Comparison of ENCODE assay signal across 8 cellular contexts in genomic region chr16:67843343-67843765, GRCh38. TPM values are rescaled to one million over a fixed set of nuclear protein-coding genes. Genes with fewer than 3 reads are reported as not detected.
DNase-seq lines count a peak whose midpoint lies in the region; ATAC-seq and TF ChIP-seq lines count a peak whose summit lies in the region.

No MANE protein-coding gene starts in this region.

- peaks cover 38 to 47% (median 46%) of the 10 kb centered on the region in 3 donors for H3K4me1 Mint-ChIP-seq in T-cell

- no peaks in the 10 kb centered on the region for H3K36me3 Mint-ChIP-seq in T-cell

- H3K4me3 ChIP-seq in GM23248 (peak overlapping the region; percentile 76), fibroblast of villous mesenchyme (ENCODE audit: low read depth, low read length) (peak overlapping the region; percentile 99), skeletal muscle tissue (ENCODE audit: low read length in 3 of 3) (peak overlapping the region; percentile 83 to 97 (median 97))

- peak overlapping the region; percentile 94 to 97 (median 96) for H3K4me3 Mint-ChIP-seq in T-cell

- no peak for TF ChIP-seq CTCF in fibroblast of villous mesenchyme (IDR thresholded peaks at IDR 0.05; ENCODE audit: insufficient read depth, low read depth, low read length)

- H3K4me1 ChIP-seq in GM23248 (ENCODE audit: insufficient read depth) (peaks cover 42% of the 10 kb centered on the region), skeletal muscle tissue (ENCODE audit: control insufficient read depth in 3 of 3, insufficient read depth in 3 of 3, low read length in 3 of 3) (peaks cover 49 to 58% (median 53%) of the 10 kb centered on the region in 3 donors)

- WGBS in GM23248 (ENCODE audit: low coverage in 1 of 2, low lambda C conversion rate in 2 of 2, missing lambda C conversion rate in 2 of 2), 2 experiments = 0 to 4% methylated on average over 6 to 11 of the region's 11 CpGs

- H3K27me3 Mint-ChIP-seq in T-cell = no peaks in the 10 kb centered on the region

- H3K36me3 ChIP-seq in GM23248 (ENCODE audit: low read depth) = no peaks in the 10 kb centered on the region
- H3K36me3 ChIP-seq in skeletal muscle tissue (ENCODE audit: control insufficient read depth in 3 of 3, insufficient read depth in 3 of 3, low read length in 3 of 3) = peaks cover 0 to 3% (median 0%) of the 10 kb centered on the region in 3 donors

- peak overlapping the region; percentile 97; the same call in 1 of the 2 replicates for H2AFZ ChIP-seq in GM23248

- H3K9ac ChIP-seq in GM23248 = peak overlapping the region; percentile 75
- H3K9ac ChIP-seq in skeletal muscle tissue (ENCODE audit: low read depth in 1 of 3, low read length in 3 of 3) = peak overlapping the region; percentile 73 to 99 (median 95)

- POLR2A ChIA-PET in T-cell (lab: Charles Lee) = interaction anchor here in 1 of 2 donors (0.7 kb wide), 1 partner anchor 35 kb away, joined by 5 read pairs; no protein-coding TSS in a partner anchor

- peak overlapping the region; percentile 91 for H3K27ac ChIP-seq in GM23248
- H3K27ac ChIP-seq in skeletal muscle tissue (ENCODE audit: low read depth, low read length) = peak overlapping the region; percentile 95

- H3K79me2 ChIP-seq in GM23248 (ENCODE audit: insufficient read depth) = peaks cover 49% of the 10 kb centered on the region

- H3F3A ChIP-seq in GM23248 (ENCODE audit: insufficient read depth) = peaks cover 15% of the 10 kb centered on the region

- peak overlapping the region; percentile 85 for H3K4me2 ChIP-seq in GM23248 (ENCODE audit: unreplicated experiment)

- H3K9me3 ChIP-seq in GM23248 (ENCODE audit: low read depth) = no peaks in the 10 kb centered on the region
- no peaks in the 10 kb centered on the region for H3K9me3 ChIP-seq in skeletal muscle tissue (ENCODE audit: control insufficient read depth in 3 of 3, low read length in 3 of 3)

- in situ Hi-C loops in GM23248 (cut with MboI) = no loop called here

- CTCF ChIA-PET in T-cell (lab: Charles Lee) = interaction anchor here (0.6 to 1.1 kb wide), 3 partner anchors 24 to 36 kb away, joined by 3 to 4 read pairs (median 3); partner anchors contain the start of gene TSNAXIP1 (in 1 of the 2)

- no peaks in the 10 kb centered on the region for H3K9me3 Mint-ChIP-seq in T-cell

- H3K9me2 ChIP-seq in GM23248 (ENCODE audit: insufficient read depth) = no peaks in the 10 kb centered on the region

- DNase-seq in GM23248 (peak; percentile 70), T-cell (peak in 4 of 34 experiments; percentile 52 to 69 (median 56)), fibroblast of villous mesenchyme (ENCODE audit: low read depth) (no peak), NCI-H526 (lab: John Stamatoyannopoulos, UW) (no peak), NCI-H1694 (lab: John Stamatoyannopoulos, UW) (no peak), dermis blood vessel endothelial cell (no peak)
- DNase-seq in stimulated activated CD4-positive, alpha-beta T cell treated with anti-CD3 and anti-CD28 coated beads, Interleukin-4, amount 100 ng/mL, for 1 hour = no peak

- peak overlapping the region; percentile 96 to 97 for H3K27ac Mint-ChIP-seq in T-cell

- ATAC-seq in T-cell (replicated peaks in 1 of 4) = peak in 2 of 4 experiments; percentile 1 to 4

- no peaks in the 10 kb centered on the region for H3K27me3 ChIP-seq in GM23248 (replicated peaks; ENCODE audit: insufficient read depth)
- no peaks in the 10 kb centered on the region for H3K27me3 ChIP-seq in skeletal muscle tissue (ENCODE audit: control insufficient read depth in 3 of 3, insufficient read depth in 3 of 3, low read length in 3 of 3)

- no peaks in the 10 kb centered on the region for H4K20me1 ChIP-seq in GM23248 (ENCODE audit: insufficient read depth)

RNA-seq across cellular contexts. Expression of gene THAP11, which starts 1.2 kb away (rescaled TPM):
- total RNA-seq in GM23248 (2014; rRNA removed; shearing (Covaris generic)) = 27.9 and 37.9 TPM in 2 replicates
- polyA plus RNA-seq in GM23248 (2016; fragmentation: Nextera tagmentation; extraction: Ambion mirVana) = 23.4 and 23.6 TPM in 2 replicates
- total RNA-seq in T-cell (10 to 100 TPM; 37.9 to 59.9 (median 55.5) TPM), fibroblast of villous mesenchyme (24.8 and 28.9 TPM in 2 replicates), skeletal muscle tissue (35.5 TPM), dermis blood vessel endothelial cell (62.3 and 64.0 TPM in 2 replicates)

RNA-seq across cellular contexts. Expression of gene NUTF2, which starts 3.4 kb away (rescaled TPM):
- total RNA-seq in GM23248 (2014; rRNA removed; shearing (Covaris generic)) = 52.9 and 119 TPM in 2 replicates
- 268 and 280 TPM in 2 replicates for polyA plus RNA-seq in GM23248 (2016; fragmentation: Nextera tagmentation; extraction: Ambion mirVana)
- total RNA-seq in T-cell (10 to 100 TPM; 37.4 to 55.0 (median 48.3) TPM), fibroblast of villous mesenchyme (255 and 342 TPM in 2 replicates), skeletal muscle tissue (94.5 TPM), dermis blood vessel endothelial cell (176 and 260 TPM in 2 replicates)

RNA-seq across cellular contexts. Expression of gene CENPT, which starts 4.1 kb away (rescaled TPM):
- 53.4 and 59.4 TPM in 2 replicates for total RNA-seq in GM23248 (2014; rRNA removed; shearing (Covaris generic))
- polyA plus RNA-seq in GM23248 (2016; fragmentation: Nextera tagmentation; extraction: Ambion mirVana) = 54.0 and 63.1 TPM in 2 replicates
- total RNA-seq in T-cell = 100 to 1,000 TPM in 3 of 5 donors, 10 to 100 TPM in 2; 85.0 to 117 (median 111) TPM
- total RNA-seq in fibroblast of villous mesenchyme = 31.6 and 39.7 TPM in 2 replicates
- 14.6 TPM for total RNA-seq in skeletal muscle tissue
- 21.7 and 30.0 TPM in 2 replicates for total RNA-seq in dermis blood vessel endothelial cell

RNA-seq across cellular contexts. Expression of gene EDC4, which starts 29.5 kb away (rescaled TPM):
- 37.7 and 48.5 TPM in 2 replicates for total RNA-seq in GM23248 (2014; rRNA removed; shearing (Covaris generic))
- polyA plus RNA-seq in GM23248 (2016; fragmentation: Nextera tagmentation; extraction: Ambion mirVana) = 39.9 and 41.3 TPM in 2 replicates
- total RNA-seq in T-cell (100 to 1,000 TPM; 110 to 144 (median 136) TPM), fibroblast of villous mesenchyme (60.6 and 85.1 TPM in 2 replicates), skeletal muscle tissue (66.3 TPM), dermis blood vessel endothelial cell (58.2 and 85.1 TPM in 2 replicates)

RNA-seq across cellular contexts. Expression of gene TSNAXIP1, which starts 36.7 kb away (rescaled TPM):
- total RNA-seq in GM23248 (2014; rRNA removed; shearing (Covaris generic)) = 0.65 and 2.4 TPM in 2 replicates
- 0.79 and 1.2 TPM in 2 replicates for polyA plus RNA-seq in GM23248 (2016; fragmentation: Nextera tagmentation; extraction: Ambion mirVana)
- total RNA-seq in T-cell = under 1 TPM; 0.30 to 0.45 (median 0.37) TPM
- 0.32 and 1.3 TPM in 2 replicates for total RNA-seq in fibroblast of villous mesenchyme
- 0.52 TPM for total RNA-seq in skeletal muscle tissue
- total RNA-seq in dermis blood vessel endothelial cell = 0.47 and 0.85 TPM in 2 replicates
